ENCODE assay signal across 2 cellular contexts in the genomic region with DNA sequence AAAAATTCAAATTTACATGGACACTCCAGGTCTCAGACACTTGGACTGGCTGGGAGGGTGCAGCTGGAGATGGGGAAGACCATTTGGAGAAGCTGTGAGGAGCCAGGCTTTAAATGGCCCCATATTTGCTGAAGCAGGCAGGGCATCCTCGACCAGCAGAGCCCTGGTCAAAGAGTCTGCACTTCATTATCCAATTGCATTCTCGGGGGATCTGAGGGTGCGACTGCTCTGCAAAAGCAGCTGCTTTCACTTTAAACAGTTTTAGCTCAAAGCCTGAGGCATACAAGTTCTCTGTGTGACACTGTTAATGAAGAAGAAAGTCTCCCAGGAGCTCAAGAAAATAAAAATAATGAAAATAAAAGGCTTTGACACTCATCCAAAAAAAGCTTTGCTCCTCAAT.
TF ChIP-seq lines count a peak whose summit lies in the region.

No MANE protein-coding gene starts in this region.

TF ChIP-seq in SK-N-SH, 30 proteins besides CTCF, POLR2A, EP300 and RAD21 (continued from another document):
- TF ChIP-seq, protein P1, sequence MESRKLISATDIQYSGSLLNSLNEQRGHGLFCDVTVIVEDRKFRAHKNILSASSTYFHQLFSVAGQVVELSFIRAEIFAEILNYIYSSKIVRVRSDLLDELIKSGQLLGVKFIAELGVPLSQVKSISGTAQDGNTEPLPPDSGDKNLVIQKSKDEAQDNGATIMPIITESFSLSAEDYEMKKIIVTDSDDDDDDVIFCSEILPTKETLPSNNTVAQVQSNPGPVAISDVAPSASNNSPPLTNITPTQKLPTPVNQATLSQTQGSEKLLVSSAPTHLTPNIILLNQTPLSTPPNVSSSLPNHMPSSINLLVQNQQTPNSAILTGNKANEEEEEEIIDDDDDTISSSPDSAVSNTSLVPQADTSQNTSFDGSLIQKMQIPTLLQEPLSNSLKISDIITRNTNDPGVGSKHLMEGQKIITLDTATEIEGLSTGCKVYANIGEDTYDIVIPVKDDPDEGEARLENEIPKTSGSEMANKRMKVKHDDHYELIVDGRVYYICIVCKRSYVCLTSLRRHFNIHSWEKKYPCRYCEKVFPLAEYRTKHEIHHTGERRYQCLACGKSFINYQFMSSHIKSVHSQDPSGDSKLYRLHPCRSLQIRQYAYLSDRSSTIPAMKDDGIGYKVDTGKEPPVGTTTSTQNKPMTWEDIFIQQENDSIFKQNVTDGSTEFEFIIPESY (IDR thresholded peaks at IDR 0.05; ENCODE audit: borderline replicate concordance, low read depth), result no peak
- TF ChIP-seq RCOR1 (IDR thresholded peaks at IDR 0.05; ENCODE audit: low read length), result no peak
- TF ChIP-seq ELF1 (IDR thresholded peaks at IDR 0.05), result no peak
- no peak for TF ChIP-seq MXI1 (IDR thresholded peaks at IDR 0.05; ENCODE audit: low read depth, low read length)
- TF ChIP-seq POLR2AphosphoS5 (IDR thresholded peaks at IDR 0.05; ENCODE audit: low read depth, low read length), result no peak
- TF ChIP-seq FOSL2 (IDR thresholded peaks at IDR 0.05; ENCODE audit: borderline replicate concordance, low read depth), result no peak
- TF ChIP-seq RFX5 (IDR thresholded peaks at IDR 0.05; ENCODE audit: low read length), result no peak
- no peak for TF ChIP-seq GABPA (IDR thresholded peaks at IDR 0.05; ENCODE audit: low read depth)
- TF ChIP-seq, protein P2, sequence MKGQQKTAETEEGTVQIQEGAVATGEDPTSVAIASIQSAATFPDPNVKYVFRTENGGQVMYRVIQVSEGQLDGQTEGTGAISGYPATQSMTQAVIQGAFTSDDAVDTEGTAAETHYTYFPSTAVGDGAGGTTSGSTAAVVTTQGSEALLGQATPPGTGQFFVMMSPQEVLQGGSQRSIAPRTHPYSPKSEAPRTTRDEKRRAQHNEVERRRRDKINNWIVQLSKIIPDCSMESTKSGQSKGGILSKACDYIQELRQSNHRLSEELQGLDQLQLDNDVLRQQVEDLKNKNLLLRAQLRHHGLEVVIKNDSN (IDR thresholded peaks at IDR 0.05; ENCODE audit: borderline replicate concordance, low read depth), result no peak
- TF ChIP-seq SIN3A (IDR thresholded peaks at IDR 0.05; ENCODE audit: borderline replicate concordance, low read depth, low read length), result no peak
- TF ChIP-seq YY1 (IDR thresholded peaks at IDR 0.05; ENCODE audit: low read depth), result no peak
- TF ChIP-seq, protein P3, sequence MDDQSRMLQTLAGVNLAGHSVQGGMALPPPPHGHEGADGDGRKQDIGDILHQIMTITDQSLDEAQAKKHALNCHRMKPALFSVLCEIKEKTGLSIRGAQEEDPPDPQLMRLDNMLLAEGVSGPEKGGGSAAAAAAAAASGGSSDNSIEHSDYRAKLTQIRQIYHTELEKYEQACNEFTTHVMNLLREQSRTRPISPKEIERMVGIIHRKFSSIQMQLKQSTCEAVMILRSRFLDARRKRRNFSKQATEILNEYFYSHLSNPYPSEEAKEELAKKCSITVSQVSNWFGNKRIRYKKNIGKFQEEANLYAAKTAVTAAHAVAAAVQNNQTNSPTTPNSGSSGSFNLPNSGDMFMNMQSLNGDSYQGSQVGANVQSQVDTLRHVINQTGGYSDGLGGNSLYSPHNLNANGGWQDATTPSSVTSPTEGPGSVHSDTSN (IDR thresholded peaks at IDR 0.05), result no peak
- TF ChIP-seq, protein P4, sequence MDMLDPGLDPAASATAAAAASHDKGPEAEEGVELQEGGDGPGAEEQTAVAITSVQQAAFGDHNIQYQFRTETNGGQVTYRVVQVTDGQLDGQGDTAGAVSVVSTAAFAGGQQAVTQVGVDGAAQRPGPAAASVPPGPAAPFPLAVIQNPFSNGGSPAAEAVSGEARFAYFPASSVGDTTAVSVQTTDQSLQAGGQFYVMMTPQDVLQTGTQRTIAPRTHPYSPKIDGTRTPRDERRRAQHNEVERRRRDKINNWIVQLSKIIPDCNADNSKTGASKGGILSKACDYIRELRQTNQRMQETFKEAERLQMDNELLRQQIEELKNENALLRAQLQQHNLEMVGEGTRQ (IDR thresholded peaks at IDR 0.05; ENCODE audit: borderline replicate concordance, low read depth, low read length), result no peak

TF ChIP-seq in SK-N-SH treated with all-trans-retinoic acid at 6 μM for 48 hours, 23 proteins besides CTCF, POLR2A, EP300 and RAD21 (continued from another document):
- TF ChIP-seq, protein P5, sequence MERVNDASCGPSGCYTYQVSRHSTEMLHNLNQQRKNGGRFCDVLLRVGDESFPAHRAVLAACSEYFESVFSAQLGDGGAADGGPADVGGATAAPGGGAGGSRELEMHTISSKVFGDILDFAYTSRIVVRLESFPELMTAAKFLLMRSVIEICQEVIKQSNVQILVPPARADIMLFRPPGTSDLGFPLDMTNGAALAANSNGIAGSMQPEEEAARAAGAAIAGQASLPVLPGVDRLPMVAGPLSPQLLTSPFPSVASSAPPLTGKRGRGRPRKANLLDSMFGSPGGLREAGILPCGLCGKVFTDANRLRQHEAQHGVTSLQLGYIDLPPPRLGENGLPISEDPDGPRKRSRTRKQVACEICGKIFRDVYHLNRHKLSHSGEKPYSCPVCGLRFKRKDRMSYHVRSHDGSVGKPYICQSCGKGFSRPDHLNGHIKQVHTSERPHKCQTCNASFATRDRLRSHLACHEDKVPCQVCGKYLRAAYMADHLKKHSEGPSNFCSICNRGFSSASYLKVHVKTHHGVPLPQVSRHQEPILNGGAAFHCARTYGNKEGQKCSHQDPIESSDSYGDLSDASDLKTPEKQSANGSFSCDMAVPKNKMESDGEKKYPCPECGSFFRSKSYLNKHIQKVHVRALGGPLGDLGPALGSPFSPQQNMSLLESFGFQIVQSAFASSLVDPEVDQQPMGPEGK (CRISPR knock-in tag; IDR thresholded peaks at IDR 0.05; ENCODE audit: borderline replicate concordance), result no peak
- no peak for TF ChIP-seq ZNF565 (CRISPR knock-in tag; conservative IDR thresholded peaks at IDR 0.05; ENCODE audit: low read depth)
- TF ChIP-seq, protein P6, sequence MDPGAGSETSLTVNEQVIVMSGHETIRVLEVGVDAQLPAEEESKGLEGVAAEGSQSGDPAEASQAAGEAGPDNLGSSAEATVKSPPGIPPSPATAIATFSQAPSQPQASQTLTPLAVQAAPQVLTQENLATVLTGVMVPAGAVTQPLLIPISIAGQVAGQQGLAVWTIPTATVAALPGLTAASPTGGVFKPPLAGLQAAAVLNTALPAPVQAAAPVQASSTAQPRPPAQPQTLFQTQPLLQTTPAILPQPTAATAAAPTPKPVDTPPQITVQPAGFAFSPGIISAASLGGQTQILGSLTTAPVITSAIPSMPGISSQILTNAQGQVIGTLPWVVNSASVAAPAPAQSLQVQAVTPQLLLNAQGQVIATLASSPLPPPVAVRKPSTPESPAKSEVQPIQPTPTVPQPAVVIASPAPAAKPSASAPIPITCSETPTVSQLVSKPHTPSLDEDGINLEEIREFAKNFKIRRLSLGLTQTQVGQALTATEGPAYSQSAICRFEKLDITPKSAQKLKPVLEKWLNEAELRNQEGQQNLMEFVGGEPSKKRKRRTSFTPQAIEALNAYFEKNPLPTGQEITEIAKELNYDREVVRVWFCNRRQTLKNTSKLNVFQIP (CRISPR knock-in tag; IDR thresholded peaks at IDR 0.05; ENCODE audit: borderline replicate concordance, low read depth), result no peak
- no peak for TF ChIP-seq TCF4 (CRISPR knock-in tag; IDR thresholded peaks at IDR 0.05; ENCODE audit: borderline replicate concordance)
- no peak for TF ChIP-seq ZC3H10 (CRISPR knock-in tag; IDR thresholded peaks at IDR 0.05)
- no peak for TF ChIP-seq ZFP30 (CRISPR knock-in tag; IDR thresholded peaks at IDR 0.05)
- TF ChIP-seq, protein P7, sequence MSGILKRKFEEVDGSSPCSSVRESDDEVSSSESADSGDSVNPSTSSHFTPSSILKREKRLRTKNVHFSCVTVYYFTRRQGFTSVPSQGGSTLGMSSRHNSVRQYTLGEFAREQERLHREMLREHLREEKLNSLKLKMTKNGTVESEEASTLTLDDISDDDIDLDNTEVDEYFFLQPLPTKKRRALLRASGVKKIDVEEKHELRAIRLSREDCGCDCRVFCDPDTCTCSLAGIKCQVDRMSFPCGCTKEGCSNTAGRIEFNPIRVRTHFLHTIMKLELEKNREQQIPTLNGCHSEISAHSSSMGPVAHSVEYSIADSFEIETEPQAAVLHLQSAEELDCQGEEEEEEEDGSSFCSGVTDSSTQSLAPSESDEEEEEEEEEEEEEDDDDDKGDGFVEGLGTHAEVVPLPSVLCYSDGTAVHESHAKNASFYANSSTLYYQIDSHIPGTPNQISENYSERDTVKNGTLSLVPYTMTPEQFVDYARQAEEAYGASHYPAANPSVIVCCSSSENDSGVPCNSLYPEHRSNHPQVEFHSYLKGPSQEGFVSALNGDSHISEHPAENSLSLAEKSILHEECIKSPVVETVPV (CRISPR knock-in tag; IDR thresholded peaks at IDR 0.05), result no peak
- TF ChIP-seq ARNTL (CRISPR knock-in tag; IDR thresholded peaks at IDR 0.05; ENCODE audit: borderline replicate concordance, low read depth), result no peak
- no peak for TF ChIP-seq RARB (CRISPR knock-in tag; IDR thresholded peaks at IDR 0.05)
- no peak for TF ChIP-seq ZNF70 (CRISPR knock-in tag; IDR thresholded peaks at IDR 0.05)
- TF ChIP-seq TOX (CRISPR knock-in tag; IDR thresholded peaks at IDR 0.05; ENCODE audit: borderline replicate concordance), result no peak
- no peak for TF ChIP-seq ZNF8 (CRISPR knock-in tag; IDR thresholded peaks at IDR 0.05)
